Comparison of ENCODE assay signal across 8 cellular contexts in genomic region chr2:9205963-9206948, GRCh38. TPM values are rescaled to one million over a fixed set of nuclear protein-coding genes. Genes with fewer than 3 reads are reported as not detected.
A peak's percentile ranks its signal among the peaks of the same experiment; 100 is the strongest.
DNase-seq lines count a peak whose midpoint lies in the region; ATAC-seq, FAIRE-seq and TF ChIP-seq lines count a peak whose summit lies in the region.

Gene ASAP2 (plus strand): TSS chr2:9206812. CDS start chr2:9207105, 293 bp downstream.

- 1% methylated on average over 54 of the region's 128 CpGs for WGBS in HepG2 (ENCODE audit: low lambda C conversion rate)

- H3K36me3 ChIP-seq in HepG2 (replicated peaks in 1 of 2; ENCODE audit: control insufficient read depth in 1 of 2, insufficient read depth in 2 of 2, low read length in 2 of 2): no peaks in the 10 kb centered on the region

- CTCF ChIA-PET in HepG2 (lab: Yijun Ruan, JAX; ENCODE audit: low intra/inter-chr PET ratio, low total read pairs): interaction anchor here (1.2 to 1.4 kb wide), 2 partner anchors 63 to 127 kb away, joined by 4 to 8 read pairs; no protein-coding TSS in a partner anchor

- H3K4me3 ChIP-seq in dorsolateral prefrontal cortex (peak within 1 kb of the TSS; percentile 63 to 91 (median 83)), HepG2 (replicated peaks in 1 of 3; ENCODE audit: insufficient read depth in 1 of 3, low read depth in 2 of 3, low read length in 3 of 3) (peak within 1 kb of the TSS; percentile 87 to 96 (median 90))

- BruUV-seq in HepG2 (replicated peaks; lab: Mats Ljungman, UMichigan): no TSS peak

- peaks cover 7% of the 10 kb centered on the region for H4K20me1 ChIP-seq in HepG2 (ENCODE audit: insufficient read depth, low read length)

- peaks cover 24% of the 10 kb centered on the region for H3K79me2 ChIP-seq in HepG2 (ENCODE audit: insufficient read depth, low read length)

- intact Hi-C loops in dorsolateral prefrontal cortex (cut with DNase I) (loop anchor here (1.0 to 5.0 kb wide), 7 partner anchors 51 to 216 kb away; partner anchors contain the start of genes CPSF3 (in 1 of the 2) and ITGB1BP1 (in 1 of the 2)), HepG2 (cut with micrococcal nuclease; ENCODE audit: unreplicated experiment) (loop anchor here (1.0 to 2.0 kb wide), 5 partner anchors 27 to 217 kb away; partner anchors contain the start of genes CPSF3 and ITGB1BP1)

- POLR2A ChIA-PET in HepG2 (lab: Yijun Ruan, JAX): interaction anchor here (0.6 to 7.9 kb wide), 6 partner anchors 16 to 129 kb away, joined by 3 to 92 read pairs (median 6); no protein-coding TSS in a partner anchor

- peak; percentile 79 for ATAC-seq in HepG2
- ATAC-seq in GM18873 (IDR thresholded peaks at IDR 0.05; ENCODE audit: low FRiP score, unreplicated experiment): no peak

- peak within 1 kb of the TSS; percentile 57 for H2AFZ ChIP-seq in HepG2 (ENCODE audit: low read length)

- peak within 1 kb of the TSS; percentile 72 for H3K9ac ChIP-seq in HepG2 (ENCODE audit: insufficient read depth, low read depth, low read length)

- H3K27ac ChIP-seq in dorsolateral prefrontal cortex (peak within 1 kb of the TSS in 58 of 59 donors; percentile 9 to 89 (median 79)), HepG2 (ENCODE audit: extremely low read length, insufficient read depth, low read length) (peak within 1 kb of the TSS; percentile 1)

- TF ChIP-seq POLR2A in H54 (IDR thresholded peaks at IDR 0.05; ENCODE audit: low read depth, low read length) (peak; percentile 59), HepG2 (IDR thresholded peaks at IDR 0.05; ENCODE audit: insufficient read depth in 1 of 2, low read depth in 2 of 2, low read length in 2 of 2) (peak in 1 of 2 experiments; percentile 31; a peak in 1 of 4 replicates)

- H3K27me3 ChIP-seq in dorsolateral prefrontal cortex (no peaks in the 10 kb centered on the region), HepG2 (ENCODE audit: control insufficient read depth in 1 of 2, insufficient read depth in 2 of 2, low read length in 2 of 2) (no peaks in the 10 kb centered on the region; a peak in 1 of 5 replicates)

- H3K4me2 ChIP-seq in HepG2 (ENCODE audit: low read depth, low read length): peak within 1 kb of the TSS; percentile 97

- FAIRE-seq in H54 (lab: Jason Lieb, UNC) (peak; percentile 53), HepG2 (lab: Jason Lieb, UNC) (no peak)

- peak; percentile 96 for TF ChIP-seq RAD21 in HepG2 (CRISPR knock-in tag; IDR thresholded peaks at IDR 0.05)

- peaks cover 62% of the 10 kb centered on the region for H3K4me1 ChIP-seq in HepG2 (ENCODE audit: insufficient read depth, low read length)

- H3K9me3 ChIP-seq in HepG2 (ENCODE audit: low read length): no peaks in the 10 kb centered on the region

- TF ChIP-seq CTCF in dorsolateral prefrontal cortex (IDR thresholded peaks at IDR 0.05 in 54 of 56, conservative IDR thresholded peaks at IDR 0.05 in 2 of 56; ENCODE audit: low read depth in 1 of 56, partially characterized antibody in 56 of 56) (peak; percentile 46 to 93 (median 79)), HepG2 (CRISPR knock-in tag; IDR thresholded peaks at IDR 0.05) (peak; percentile 89)

- TF ChIP-seq EP300 in HepG2 (IDR thresholded peaks at IDR 0.05; ENCODE audit: low read depth in 2 of 2, low read length in 2 of 2): no peak
- no peak for TF ChIP-seq EP300 in HepG2 (CRISPR knock-in tag; IDR thresholded peaks at IDR 0.05; ENCODE audit: borderline replicate concordance)

- DNase-seq in GM03348 (ENCODE audit: low spot score): peak; percentile 97
- peak; percentile 85 for DNase-seq in H54 (ENCODE audit: insufficient read length, low spot score)
- DNase-seq in NCI-H1105 treated with DMSO at 0.1 percent for 48 hours (lab: John Stamatoyannopoulos, UW): peak; percentile 58
- peak; percentile 84 for DNase-seq in UCSD-AML1 (lab: John Stamatoyannopoulos, UW; ENCODE audit: unreplicated experiment)
- peak; percentile 47 to 82 (median 64) for DNase-seq in dorsolateral prefrontal cortex
- peak; percentile 59 for DNase-seq in HepG2 (ENCODE audit: low spot score)
- DNase-seq in stimulated activated CD4-positive, alpha-beta T cell treated with anti-CD3 and anti-CD28 coated beads, Interleukin-4, amount 100 ng/mL, for 1 hour: peak; percentile 46

- in situ Hi-C loops in HepG2 (cut with HindIII; ENCODE audit: extremely low pct_ligation_motif_present, low pct_unique_long_range_greater_than_20kb): loop anchor here (5.0 to 10.0 kb wide), 3 partner anchors 39 to 129 kb away; no protein-coding TSS in a partner anchor

TF ChIP-seq in HepG2, 621 proteins besides CTCF, POLR2A, EP300 and RAD21 (continues in another document):
- TF ChIP-seq ZNF589 (CRISPR knock-in tag; conservative IDR thresholded peaks at IDR 0.05): 0 out of 2 replicates have a peak, but pooled peaks have one; percentile 31
- TF ChIP-seq ASH2L (IDR thresholded peaks at IDR 0.05; ENCODE audit: insufficient read length, low read depth, low read length): peak; percentile 40
- peak; percentile 55; the same call in 1 of the 2 replicates for TF ChIP-seq ZNF768 (CRISPR knock-in tag; IDR thresholded peaks at IDR 0.05)
- no peak for TF ChIP-seq ZNF558 (CRISPR knock-in tag; IDR thresholded peaks at IDR 0.05; ENCODE audit: borderline replicate concordance)
- peak; percentile 83; the same call in 1 of the 2 replicates for TF ChIP-seq ZBTB38 (CRISPR knock-in tag; IDR thresholded peaks at IDR 0.05)
- peak; percentile 53; the same call in 1 of the 2 replicates for TF ChIP-seq ZFY (CRISPR knock-in tag; IDR thresholded peaks at IDR 0.05)
- TF ChIP-seq NFYB (CRISPR knock-in tag; IDR thresholded peaks at IDR 0.05): no peak
- TF ChIP-seq PHF21A (CRISPR knock-in tag; IDR thresholded peaks at IDR 0.05): peak; percentile 70
- TF ChIP-seq ZBTB39 (CRISPR knock-in tag; IDR thresholded peaks at IDR 0.05): no peak
- TF ChIP-seq NR2C2 (CRISPR knock-in tag; IDR thresholded peaks at IDR 0.05; ENCODE audit: borderline replicate concordance): peak; percentile 17; the same call in 1 of the 2 replicates

RNA-seq across cellular contexts. Expression of gene ASAP2, which starts in this region (rescaled TPM):
- total RNA-seq in dorsolateral prefrontal cortex: 10 to 100 TPM; 30.8 to 63.8 (median 48.4) TPM
- total RNA-seq in HepG2 (2016; rRNA removed; fragmentation: Illumina TruSeq; extraction: Trizol): 7.3 and 7.5 TPM in 2 replicates
- 2.7 and 4.4 TPM in 2 replicates for total RNA-seq in HepG2 (2016; cell fraction: cytosol; rRNA removed; fragmentation: Illumina TruSeq; extraction: Trizol; ENCODE audit: low read depth)
- total RNA-seq in HepG2 (2016; cell fraction: insoluble cytoplasmic fraction; rRNA removed; fragmentation: Illumina TruSeq; extraction: Trizol): 5.8 and 6.1 TPM in 2 replicates
- total RNA-seq in HepG2 (2016; cell fraction: membrane; rRNA removed; fragmentation: Illumina TruSeq; extraction: Trizol): 5.3 and 5.4 TPM in 2 replicates
- total RNA-seq in HepG2 (2016; cell fraction: nucleus; rRNA removed; fragmentation: Illumina TruSeq; extraction: Trizol): 9.2 and 12.1 TPM in 2 replicates
- 15.5 and 22.3 TPM in 2 replicates for polyA plus RNA-seq in HepG2 (2011; rRNA removed)
- polyA plus RNA-seq in HepG2 (2011; cell fraction: cytosol; rRNA removed): 10.3 and 11.1 TPM in 2 replicates
- 23.5 and 27.0 TPM in 2 replicates for polyA plus RNA-seq in HepG2 (2011; cell fraction: nucleus; rRNA removed)
- 8.6 and 9.2 TPM in 2 replicates for polyA plus RNA-seq in HepG2 (2012)
- 0.52 and 0.53 TPM in 2 replicates for polyA plus RNA-seq in HepG2 (2016; cell fraction: cytosol; fragmentation: Illumina TruSeq; extraction: Trizol; ENCODE audit: low read depth)
- 6.8 and 8.0 TPM in 2 replicates for polyA plus RNA-seq in HepG2 (2016; cell fraction: insoluble cytoplasmic fraction; fragmentation: Illumina TruSeq; extraction: Trizol; ENCODE audit: low read depth)
- polyA plus RNA-seq in HepG2 (2016; cell fraction: membrane; fragmentation: Illumina TruSeq; extraction: Trizol; ENCODE audit: low read depth): 2.2 and 2.8 TPM in 2 replicates
- polyA plus RNA-seq in HepG2 (2016; cell fraction: nucleus; fragmentation: Illumina TruSeq; extraction: Trizol; ENCODE audit: insufficient read depth, low read depth): 12.8 and 15.6 TPM in 2 replicates
- 13.6 and 22.4 TPM in 2 replicates for polyA minus RNA-seq in HepG2 (2011; rRNA and poly(A)+ RNA removed; ENCODE audit: low replicate concordance)
- 14.0 and 17.7 TPM in 2 replicates for polyA minus RNA-seq in HepG2 (2011; cell fraction: cytosol; rRNA and poly(A)+ RNA removed)
- polyA minus RNA-seq in HepG2 (2011; cell fraction: nucleus; rRNA and poly(A)+ RNA removed): 49.2 and 56.1 TPM in 2 replicates

Comparison
In these comparisons a context has a peak if more than half of its experiments do, and no peak if none do; other contexts are left out.
1. DNase-seq: peak in every context shown above with its lines; median percentile 97 in GM03348; 85 in H54; 84 in UCSD-AML1; 64 in dorsolateral prefrontal cortex; 59 in HepG2; 58 in NCI-H1105 treated with DMSO at 0.1 percent for 48 hours; 46 in stimulated activated CD4-positive, alpha-beta T cell treated with anti-CD3 and anti-CD28 coated beads, Interleukin-4, amount 100 ng/mL, for 1 hour.